In the genomic region with DNA sequence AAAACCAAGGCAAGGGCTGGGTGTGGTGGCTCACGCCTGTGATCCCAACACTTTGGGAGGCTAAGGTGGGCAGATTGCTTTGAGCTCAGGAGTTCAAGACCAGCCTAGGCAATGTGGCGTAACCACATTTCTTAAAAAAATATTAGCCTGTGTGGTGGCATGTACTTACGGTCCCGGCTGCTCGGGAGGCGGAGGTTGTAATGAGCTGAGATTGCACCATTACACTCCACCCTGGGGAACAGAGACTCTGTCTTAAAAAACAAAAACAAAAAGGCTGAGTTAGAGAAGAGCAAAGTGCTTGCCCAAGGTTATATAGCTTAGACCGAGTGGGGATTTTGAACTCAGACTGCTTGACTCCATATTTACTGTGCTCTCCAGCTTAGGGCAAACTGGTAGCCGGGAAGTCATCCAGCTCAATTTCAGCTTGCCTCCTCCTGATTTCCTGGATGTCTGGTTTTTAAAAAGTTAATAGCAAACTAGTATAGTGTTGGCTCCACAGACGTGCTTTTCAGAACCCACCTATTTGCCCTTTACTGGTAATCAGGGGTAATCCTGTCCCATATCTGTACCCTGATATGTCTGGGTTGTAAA, we compare ENCODE assay signal across 22 cellular contexts.
"Had no signal": no experiment of that assay in that cellular context is flagged by ENCODE, and none has a peak within 500 bp of the region (broad histone marks: within the 10 kb centered on the region; RNA-seq: fewer than 3 reads in every experiment).

No MANE protein-coding gene starts in this region.

- H3K9me3 ChIP-seq: ovary, psoas muscle had no signal

- H3K36me3 ChIP-seq: ovary, tibial nerve had no signal

- ATAC-seq: activated T-cell treated with anti-CD3 and anti-CD28 coated beads, Interleukin-2, amount 50 U/mL, for 72 hours; esophagus mucosa; left cardiac atrium; natural killer cell; psoas muscle; right cardiac atrium; stimulated activated naive CD8-positive, alpha-beta T cell treated with anti-CD3 and anti-CD28 coated beads, Interleukin-15, amount 100 ng/mL, for 72 hours had no signal

- H3K4me3 ChIP-seq: ovary, psoas muscle, tibial nerve had no signal

- H3K27me3 ChIP-seq: ovary, tibial nerve had no signal

- FAIRE-seq: frontal cortex, urothelium cell line had no signal

- DNase-seq: activated CD4-positive, alpha-beta memory T cell treated with anti-CD3 and anti-CD28 coated beads for 36 hours; activated CD4-positive, alpha-beta T cell treated with anti-CD3 and anti-CD28 coated beads for 4 hours; activated CD4-positive, CD25-positive, alpha-beta regulatory T cell; activated effector memory CD4-positive, alpha-beta T cell treated with anti-CD3 and anti-CD28 coated beads, Interleukin-2, amount 50 U/mL, for 16 hours; activated naive CD4-positive, alpha-beta T cell treated with anti-CD3 and anti-CD28 coated beads, Interleukin-2, amount 10 ng/mL, durations not matched to agents 7 days and 5 days; activated T-cell treated with anti-CD3 and anti-CD28 coated beads, Interleukin-2, amount 50 U/mL, for 72 hours; effector memory CD4-positive, alpha-beta T cell; glutamatergic neuron; hippocampal formation; left cardiac atrium; mammary epithelial cell; natural killer cell; ovary; psoas muscle; right cardiac atrium; stimulated activated CD4-positive, alpha-beta T cell treated with anti-CD3 and anti-CD28 coated beads, Interleukin-1b, Interleukin-23, amount 100 ng/mL, for 48 hours; stimulated activated naive CD8-positive, alpha-beta T cell treated with anti-CD3 and anti-CD28 coated beads, Interleukin-15, amount 100 ng/mL, for 72 hours; T1000 had no signal

- H3K4me1 ChIP-seq: psoas muscle, tibial nerve had no signal

- H3K27ac ChIP-seq: ovary, psoas muscle, tibial nerve had no signal
